6 cellular contexts compared by ENCODE assay signal in genomic region chr17:7437369-7437863, GRCh38. TPM values are rescaled to one million over a fixed set of nuclear protein-coding genes. Genes with fewer than 3 reads are reported as not detected.
DNase-seq lines count a peak whose midpoint lies in the region; ATAC-seq and TF ChIP-seq lines count a peak whose summit lies in the region.

No MANE protein-coding gene starts in this region.

- peaks cover 25% of the 10 kb centered on the region for H3K36me3 Mint-ChIP-seq in dendritic cell treated with granulocyte-macrophage colony-stimulating factor and Interleukin-4, amounts not matched to agents 40 ng/mL and 50 ng/mL, for 4 days (ENCODE audit: low read depth)

- no peak overlapping the region for H3K27ac ChIP-seq in HUES6 (ENCODE audit: low read depth, low read length)
- H3K27ac ChIP-seq in prostate gland = peak overlapping the region; percentile 81 to 82

- H3K27me3 ChIP-seq in HUES6 (ENCODE audit: control insufficient read depth, insufficient read depth, low read length) (peaks cover 37% of the 10 kb centered on the region), prostate gland (replicated peaks; ENCODE audit: insufficient read depth) (no peaks in the 10 kb centered on the region)

- H3K9ac ChIP-seq in HUES6 (ENCODE audit: low read length) = peak overlapping the region; percentile 3

- peak overlapping the region; percentile 86 for H3K4me3 Mint-ChIP-seq in dendritic cell treated with granulocyte-macrophage colony-stimulating factor and Interleukin-4, amounts not matched to agents 40 ng/mL and 50 ng/mL, for 4 days

- H3K4me1 Mint-ChIP-seq in dendritic cell treated with granulocyte-macrophage colony-stimulating factor and Interleukin-4, amounts not matched to agents 40 ng/mL and 50 ng/mL, for 4 days (ENCODE audit: low read depth) = peaks cover 46% of the 10 kb centered on the region

- peaks cover 25% of the 10 kb centered on the region for H3K4me1 ChIP-seq in HUES6 (ENCODE audit: control insufficient read depth, insufficient read depth, low read length)
- H3K4me1 ChIP-seq in prostate gland (replicated peaks) = peaks cover 15% of the 10 kb centered on the region

- H3K9me3 Mint-ChIP-seq in dendritic cell treated with granulocyte-macrophage colony-stimulating factor and Interleukin-4, amounts not matched to agents 40 ng/mL and 50 ng/mL, for 4 days = no peaks in the 10 kb centered on the region

- intact Hi-C loops in dendritic cell treated with granulocyte-macrophage colony-stimulating factor and Interleukin-4, amounts not matched to agents 40 ng/mL and 50 ng/mL, for 4 days (cut with micrococcal nuclease) = loop anchor here (2.0 to 5.0 kb wide), 2 partner anchors 85 to 123 kb away; partner anchors contain the start of genes KCTD11 and SENP3
- intact Hi-C loops in prostate gland (cut with DNase I) = loop anchor here (5.0 kb wide), 2 partner anchors 40 to 125 kb away; partner anchors contain the start of genes SENP3 and ZBTB4

- TF ChIP-seq CTCF in prostate gland (IDR thresholded peaks at IDR 0.05) = no peak

- WGBS in prostate gland = 25% methylated on average over 22 of the region's 31 CpGs

- H3K27ac Mint-ChIP-seq in dendritic cell treated with granulocyte-macrophage colony-stimulating factor and Interleukin-4, amounts not matched to agents 40 ng/mL and 50 ng/mL, for 4 days = peak overlapping the region; percentile 53

- no peaks in the 10 kb centered on the region for H3K9me3 ChIP-seq in HUES6 (ENCODE audit: control insufficient read depth, insufficient read depth, low read depth, low read length)
- H3K9me3 ChIP-seq in prostate gland = no peaks in the 10 kb centered on the region

- H3K27me3 Mint-ChIP-seq in dendritic cell treated with granulocyte-macrophage colony-stimulating factor and Interleukin-4, amounts not matched to agents 40 ng/mL and 50 ng/mL, for 4 days = peaks cover 45% of the 10 kb centered on the region

- H3K4me3 ChIP-seq in HUES6 (ENCODE audit: low read depth, low read length) (peak overlapping the region; percentile 80), prostate gland (peak overlapping the region; percentile 26 to 40)

- H3K36me3 ChIP-seq in HUES6 (ENCODE audit: control insufficient read depth, insufficient read depth, low read length) (no peaks in the 10 kb centered on the region), prostate gland (no peaks in the 10 kb centered on the region)

- ATAC-seq in SK-N-SH treated with all-trans-retinoic acid at 6 μM for 48 hours = no peak

- no peak for DNase-seq in prostate gland (ENCODE audit: low spot score)
- no peak for DNase-seq in HUDEP-2 (lab: John Stamatoyannopoulos, UW; ENCODE audit: unreplicated experiment in 76 of 76)
- no peak for DNase-seq in amniotic stem cell (lab: John Stamatoyannopoulos, UW)

- TF ChIP-seq POLR2A in prostate gland (IDR thresholded peaks at IDR 0.05) = no peak

TF ChIP-seq in SK-N-SH treated with all-trans-retinoic acid at 6 μM for 48 hours, 23 proteins besides CTCF, POLR2A, EP300 and RAD21 (continues in another document):
- no peak for TF ChIP-seq ARNTL (CRISPR knock-in tag; IDR thresholded peaks at IDR 0.05; ENCODE audit: borderline replicate concordance, low read depth)
- TF ChIP-seq, protein P1, sequence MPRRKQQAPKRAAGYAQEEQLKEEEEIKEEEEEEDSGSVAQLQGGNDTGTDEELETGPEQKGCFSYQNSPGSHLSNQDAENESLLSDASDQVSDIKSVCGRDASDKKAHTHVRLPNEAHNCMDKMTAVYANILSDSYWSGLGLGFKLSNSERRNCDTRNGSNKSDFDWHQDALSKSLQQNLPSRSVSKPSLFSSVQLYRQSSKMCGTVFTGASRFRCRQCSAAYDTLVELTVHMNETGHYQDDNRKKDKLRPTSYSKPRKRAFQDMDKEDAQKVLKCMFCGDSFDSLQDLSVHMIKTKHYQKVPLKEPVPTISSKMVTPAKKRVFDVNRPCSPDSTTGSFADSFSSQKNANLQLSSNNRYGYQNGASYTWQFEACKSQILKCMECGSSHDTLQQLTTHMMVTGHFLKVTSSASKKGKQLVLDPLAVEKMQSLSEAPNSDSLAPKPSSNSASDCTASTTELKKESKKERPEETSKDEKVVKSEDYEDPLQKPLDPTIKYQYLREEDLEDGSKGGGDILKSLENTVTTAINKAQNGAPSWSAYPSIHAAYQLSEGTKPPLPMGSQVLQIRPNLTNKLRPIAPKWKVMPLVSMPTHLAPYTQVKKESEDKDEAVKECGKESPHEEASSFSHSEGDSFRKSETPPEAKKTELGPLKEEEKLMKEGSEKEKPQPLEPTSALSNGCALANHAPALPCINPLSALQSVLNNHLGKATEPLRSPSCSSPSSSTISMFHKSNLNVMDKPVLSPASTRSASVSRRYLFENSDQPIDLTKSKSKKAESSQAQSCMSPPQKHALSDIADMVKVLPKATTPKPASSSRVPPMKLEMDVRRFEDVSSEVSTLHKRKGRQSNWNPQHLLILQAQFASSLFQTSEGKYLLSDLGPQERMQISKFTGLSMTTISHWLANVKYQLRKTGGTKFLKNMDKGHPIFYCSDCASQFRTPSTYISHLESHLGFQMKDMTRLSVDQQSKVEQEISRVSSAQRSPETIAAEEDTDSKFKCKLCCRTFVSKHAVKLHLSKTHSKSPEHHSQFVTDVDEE (CRISPR knock-in tag; IDR thresholded peaks at IDR 0.05) = no peak
- TF ChIP-seq PATZ1 (CRISPR knock-in tag; IDR thresholded peaks at IDR 0.05; ENCODE audit: borderline replicate concordance) = no peak
- TF ChIP-seq, protein P2, sequence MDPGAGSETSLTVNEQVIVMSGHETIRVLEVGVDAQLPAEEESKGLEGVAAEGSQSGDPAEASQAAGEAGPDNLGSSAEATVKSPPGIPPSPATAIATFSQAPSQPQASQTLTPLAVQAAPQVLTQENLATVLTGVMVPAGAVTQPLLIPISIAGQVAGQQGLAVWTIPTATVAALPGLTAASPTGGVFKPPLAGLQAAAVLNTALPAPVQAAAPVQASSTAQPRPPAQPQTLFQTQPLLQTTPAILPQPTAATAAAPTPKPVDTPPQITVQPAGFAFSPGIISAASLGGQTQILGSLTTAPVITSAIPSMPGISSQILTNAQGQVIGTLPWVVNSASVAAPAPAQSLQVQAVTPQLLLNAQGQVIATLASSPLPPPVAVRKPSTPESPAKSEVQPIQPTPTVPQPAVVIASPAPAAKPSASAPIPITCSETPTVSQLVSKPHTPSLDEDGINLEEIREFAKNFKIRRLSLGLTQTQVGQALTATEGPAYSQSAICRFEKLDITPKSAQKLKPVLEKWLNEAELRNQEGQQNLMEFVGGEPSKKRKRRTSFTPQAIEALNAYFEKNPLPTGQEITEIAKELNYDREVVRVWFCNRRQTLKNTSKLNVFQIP (CRISPR knock-in tag; IDR thresholded peaks at IDR 0.05; ENCODE audit: borderline replicate concordance, low read depth) = no peak
- TF ChIP-seq ZFP3 (CRISPR knock-in tag; IDR thresholded peaks at IDR 0.05) = no peak
- TF ChIP-seq ZC3H10 (CRISPR knock-in tag; IDR thresholded peaks at IDR 0.05) = no peak
- TF ChIP-seq ZFP30 (CRISPR knock-in tag; IDR thresholded peaks at IDR 0.05) = no peak
- TF ChIP-seq CREB5 (CRISPR knock-in tag; IDR thresholded peaks at IDR 0.05; ENCODE audit: low read depth) = no peak
- no peak for TF ChIP-seq ZNF565 (CRISPR knock-in tag; conservative IDR thresholded peaks at IDR 0.05; ENCODE audit: low read depth)
- TF ChIP-seq CSDC2 (CRISPR knock-in tag; IDR thresholded peaks at IDR 0.05) = no peak
- no peak for TF ChIP-seq ZNF70 (CRISPR knock-in tag; IDR thresholded peaks at IDR 0.05)
- no peak for TF ChIP-seq ZNF8 (CRISPR knock-in tag; IDR thresholded peaks at IDR 0.05)
- no peak for TF ChIP-seq RARB (CRISPR knock-in tag; IDR thresholded peaks at IDR 0.05)
- TF ChIP-seq CSRNP3 (CRISPR knock-in tag; IDR thresholded peaks at IDR 0.05) = no peak

RNA-seq across cellular contexts. Expression of gene FGF11, which starts 1.9 kb away (rescaled TPM):
- total RNA-seq in prostate gland = 1 to 10 TPM; 1.2 to 4.2 TPM

RNA-seq across cellular contexts. Expression of gene TMEM102, which starts 2.2 kb away (rescaled TPM):
- 10 to 100 TPM in 1 of 2 donors, 1 to 10 TPM in 1; 9.9 to 10.3 TPM for total RNA-seq in prostate gland

RNA-seq across cellular contexts. Expression of gene CHRNB1, which starts 7.4 kb away (rescaled TPM):
- 10 to 100 TPM in 1 of 2 donors, 1 to 10 TPM in 1; 6.9 to 10.4 TPM for total RNA-seq in prostate gland

RNA-seq across cellular contexts. Expression of gene SPEM3, which starts 8.8 kb away (rescaled TPM):
- total RNA-seq in prostate gland = under 1 TPM; 0.09 to 0.11 TPM

RNA-seq across cellular contexts. Expression of gene SPEM2, which starts 12.0 kb away (rescaled TPM):
- total RNA-seq in prostate gland = 1 to 10 TPM in 1 of 2 donors, not detected in 1; 5.3 TPM
